ENCODE assay signal across 1 cellular context in the genomic region with DNA sequence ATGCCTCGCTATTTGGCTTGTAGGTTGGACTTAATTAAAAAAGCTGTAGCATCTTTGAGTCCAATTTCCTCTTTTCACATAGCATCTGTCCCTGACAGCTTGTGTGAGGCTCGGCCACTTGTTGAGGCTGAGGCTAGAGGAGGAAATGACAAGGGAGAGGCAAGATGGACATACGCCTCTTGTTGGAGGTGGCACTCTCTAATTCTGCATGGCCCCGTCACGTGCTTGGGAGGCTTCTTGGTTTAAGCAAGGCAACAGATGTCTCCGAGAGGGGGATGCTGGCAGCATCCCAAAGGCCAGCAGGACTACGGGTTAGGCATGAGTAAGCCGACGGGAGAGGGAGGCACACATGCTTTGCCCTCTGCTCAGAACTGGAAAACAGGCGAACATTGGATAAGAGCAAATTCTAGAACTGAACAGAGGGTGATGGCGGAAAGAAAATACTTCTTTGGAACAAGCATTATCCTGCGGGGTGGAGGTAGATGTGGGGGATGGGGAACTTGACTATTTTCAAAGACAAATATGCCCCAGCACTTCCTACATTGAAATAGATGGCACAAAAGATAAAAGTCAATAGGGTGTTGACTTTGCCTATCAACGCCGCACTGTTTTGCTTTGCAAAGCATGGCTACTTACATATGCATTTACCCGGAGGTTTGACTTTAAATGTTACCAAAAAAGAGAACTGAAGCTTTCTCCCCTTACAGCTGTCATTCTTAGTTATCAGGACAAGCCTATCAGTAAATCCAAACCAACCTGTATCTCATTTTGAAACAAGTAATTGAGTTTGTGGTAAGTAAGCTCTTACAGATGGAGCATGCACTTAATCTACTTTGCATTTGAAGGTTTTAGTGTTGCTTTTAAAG.
TF ChIP-seq lines count a peak whose summit lies in the region.

No MANE protein-coding gene starts in this region.

TF ChIP-seq in HepG2, 621 proteins besides CTCF, POLR2A, EP300 and RAD21 (continued from another document):
- TF ChIP-seq, protein P1, sequence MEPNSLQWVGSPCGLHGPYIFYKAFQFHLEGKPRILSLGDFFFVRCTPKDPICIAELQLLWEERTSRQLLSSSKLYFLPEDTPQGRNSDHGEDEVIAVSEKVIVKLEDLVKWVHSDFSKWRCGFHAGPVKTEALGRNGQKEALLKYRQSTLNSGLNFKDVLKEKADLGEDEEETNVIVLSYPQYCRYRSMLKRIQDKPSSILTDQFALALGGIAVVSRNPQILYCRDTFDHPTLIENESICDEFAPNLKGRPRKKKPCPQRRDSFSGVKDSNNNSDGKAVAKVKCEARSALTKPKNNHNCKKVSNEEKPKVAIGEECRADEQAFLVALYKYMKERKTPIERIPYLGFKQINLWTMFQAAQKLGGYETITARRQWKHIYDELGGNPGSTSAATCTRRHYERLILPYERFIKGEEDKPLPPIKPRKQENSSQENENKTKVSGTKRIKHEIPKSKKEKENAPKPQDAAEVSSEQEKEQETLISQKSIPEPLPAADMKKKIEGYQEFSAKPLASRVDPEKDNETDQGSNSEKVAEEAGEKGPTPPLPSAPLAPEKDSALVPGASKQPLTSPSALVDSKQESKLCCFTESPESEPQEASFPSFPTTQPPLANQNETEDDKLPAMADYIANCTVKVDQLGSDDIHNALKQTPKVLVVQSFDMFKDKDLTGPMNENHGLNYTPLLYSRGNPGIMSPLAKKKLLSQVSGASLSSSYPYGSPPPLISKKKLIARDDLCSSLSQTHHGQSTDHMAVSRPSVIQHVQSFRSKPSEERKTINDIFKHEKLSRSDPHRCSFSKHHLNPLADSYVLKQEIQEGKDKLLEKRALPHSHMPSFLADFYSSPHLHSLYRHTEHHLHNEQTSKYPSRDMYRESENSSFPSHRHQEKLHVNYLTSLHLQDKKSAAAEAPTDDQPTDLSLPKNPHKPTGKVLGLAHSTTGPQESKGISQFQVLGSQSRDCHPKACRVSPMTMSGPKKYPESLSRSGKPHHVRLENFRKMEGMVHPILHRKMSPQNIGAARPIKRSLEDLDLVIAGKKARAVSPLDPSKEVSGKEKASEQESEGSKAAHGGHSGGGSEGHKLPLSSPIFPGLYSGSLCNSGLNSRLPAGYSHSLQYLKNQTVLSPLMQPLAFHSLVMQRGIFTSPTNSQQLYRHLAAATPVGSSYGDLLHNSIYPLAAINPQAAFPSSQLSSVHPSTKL (CRISPR knock-in tag; IDR thresholded peaks at IDR 0.05) = peak; percentile 81
- TF ChIP-seq, protein P2, sequence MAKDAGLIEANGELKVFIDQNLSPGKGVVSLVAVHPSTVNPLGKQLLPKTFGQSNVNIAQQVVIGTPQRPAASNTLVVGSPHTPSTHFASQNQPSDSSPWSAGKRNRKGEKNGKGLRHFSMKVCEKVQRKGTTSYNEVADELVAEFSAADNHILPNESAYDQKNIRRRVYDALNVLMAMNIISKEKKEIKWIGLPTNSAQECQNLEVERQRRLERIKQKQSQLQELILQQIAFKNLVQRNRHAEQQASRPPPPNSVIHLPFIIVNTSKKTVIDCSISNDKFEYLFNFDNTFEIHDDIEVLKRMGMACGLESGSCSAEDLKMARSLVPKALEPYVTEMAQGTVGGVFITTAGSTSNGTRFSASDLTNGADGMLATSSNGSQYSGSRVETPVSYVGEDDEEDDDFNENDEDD (CRISPR knock-in tag; IDR thresholded peaks at IDR 0.05; ENCODE audit: borderline replicate concordance) = peak; percentile 9; the same call in 1 of the 2 replicates
- TF ChIP-seq NCOA2 (CRISPR knock-in tag; IDR thresholded peaks at IDR 0.05) = peak; percentile 63
- no peak for TF ChIP-seq FOXP1 (IDR thresholded peaks at IDR 0.05)
- peak; percentile 56; the same call in 1 of the 2 replicates for TF ChIP-seq FOXP1 (CRISPR knock-in tag; IDR thresholded peaks at IDR 0.05)
- peak; percentile 42 for TF ChIP-seq ASH2L (IDR thresholded peaks at IDR 0.05; ENCODE audit: insufficient read length, low read depth, low read length)
- no peak for TF ChIP-seq ZNF230 (CRISPR knock-in tag; IDR thresholded peaks at IDR 0.05)
- 0 out of 2 replicates have a peak, but pooled peaks have one; percentile 32 for TF ChIP-seq ZNF772 (CRISPR knock-in tag; IDR thresholded peaks at IDR 0.05)
- TF ChIP-seq, protein P3, sequence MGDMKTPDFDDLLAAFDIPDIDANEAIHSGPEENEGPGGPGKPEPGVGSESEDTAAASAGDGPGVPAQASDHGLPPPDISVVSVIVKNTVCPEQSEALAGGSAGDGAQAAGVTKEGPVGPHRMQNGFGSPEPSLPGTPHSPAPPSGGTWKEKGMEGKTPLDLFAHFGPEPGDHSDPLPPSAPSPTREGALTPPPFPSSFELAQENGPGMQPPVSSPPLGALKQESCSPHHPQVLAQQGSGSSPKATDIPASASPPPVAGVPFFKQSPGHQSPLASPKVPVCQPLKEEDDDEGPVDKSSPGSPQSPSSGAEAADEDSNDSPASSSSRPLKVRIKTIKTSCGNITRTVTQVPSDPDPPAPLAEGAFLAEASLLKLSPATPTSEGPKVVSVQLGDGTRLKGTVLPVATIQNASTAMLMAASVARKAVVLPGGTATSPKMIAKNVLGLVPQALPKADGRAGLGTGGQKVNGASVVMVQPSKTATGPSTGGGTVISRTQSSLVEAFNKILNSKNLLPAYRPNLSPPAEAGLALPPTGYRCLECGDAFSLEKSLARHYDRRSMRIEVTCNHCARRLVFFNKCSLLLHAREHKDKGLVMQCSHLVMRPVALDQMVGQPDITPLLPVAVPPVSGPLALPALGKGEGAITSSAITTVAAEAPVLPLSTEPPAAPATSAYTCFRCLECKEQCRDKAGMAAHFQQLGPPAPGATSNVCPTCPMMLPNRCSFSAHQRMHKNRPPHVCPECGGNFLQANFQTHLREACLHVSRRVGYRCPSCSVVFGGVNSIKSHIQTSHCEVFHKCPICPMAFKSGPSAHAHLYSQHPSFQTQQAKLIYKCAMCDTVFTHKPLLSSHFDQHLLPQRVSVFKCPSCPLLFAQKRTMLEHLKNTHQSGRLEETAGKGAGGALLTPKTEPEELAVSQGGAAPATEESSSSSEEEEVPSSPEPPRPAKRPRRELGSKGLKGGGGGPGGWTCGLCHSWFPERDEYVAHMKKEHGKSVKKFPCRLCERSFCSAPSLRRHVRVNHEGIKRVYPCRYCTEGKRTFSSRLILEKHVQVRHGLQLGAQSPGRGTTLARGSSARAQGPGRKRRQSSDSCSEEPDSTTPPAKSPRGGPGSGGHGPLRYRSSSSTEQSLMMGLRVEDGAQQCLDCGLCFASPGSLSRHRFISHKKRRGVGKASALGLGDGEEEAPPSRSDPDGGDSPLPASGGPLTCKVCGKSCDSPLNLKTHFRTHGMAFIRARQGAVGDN (CRISPR knock-in tag; IDR thresholded peaks at IDR 0.05) = peak; percentile 70
- TF ChIP-seq TCF7 (IDR thresholded peaks at IDR 0.05; ENCODE audit: low read depth) = peak; percentile 50; the same call in 1 of the 2 replicates
- TF ChIP-seq, protein P4, sequence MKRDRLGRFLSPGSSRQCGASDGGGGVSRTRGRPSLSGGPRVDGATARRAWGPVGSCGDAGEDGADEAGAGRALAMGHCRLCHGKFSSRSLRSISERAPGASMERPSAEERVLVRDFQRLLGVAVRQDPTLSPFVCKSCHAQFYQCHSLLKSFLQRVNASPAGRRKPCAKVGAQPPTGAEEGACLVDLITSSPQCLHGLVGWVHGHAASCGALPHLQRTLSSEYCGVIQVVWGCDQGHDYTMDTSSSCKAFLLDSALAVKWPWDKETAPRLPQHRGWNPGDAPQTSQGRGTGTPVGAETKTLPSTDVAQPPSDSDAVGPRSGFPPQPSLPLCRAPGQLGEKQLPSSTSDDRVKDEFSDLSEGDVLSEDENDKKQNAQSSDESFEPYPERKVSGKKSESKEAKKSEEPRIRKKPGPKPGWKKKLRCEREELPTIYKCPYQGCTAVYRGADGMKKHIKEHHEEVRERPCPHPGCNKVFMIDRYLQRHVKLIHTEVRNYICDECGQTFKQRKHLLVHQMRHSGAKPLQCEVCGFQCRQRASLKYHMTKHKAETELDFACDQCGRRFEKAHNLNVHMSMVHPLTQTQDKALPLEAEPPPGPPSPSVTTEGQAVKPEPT (CRISPR knock-in tag; IDR thresholded peaks at IDR 0.05; ENCODE audit: low read depth) = no peak
- TF ChIP-seq ELF3 (CRISPR knock-in tag; IDR thresholded peaks at IDR 0.05) = peak; percentile 49
- no peak for TF ChIP-seq HHEX (CRISPR knock-in tag; IDR thresholded peaks at IDR 0.05)
- TF ChIP-seq, protein P5, sequence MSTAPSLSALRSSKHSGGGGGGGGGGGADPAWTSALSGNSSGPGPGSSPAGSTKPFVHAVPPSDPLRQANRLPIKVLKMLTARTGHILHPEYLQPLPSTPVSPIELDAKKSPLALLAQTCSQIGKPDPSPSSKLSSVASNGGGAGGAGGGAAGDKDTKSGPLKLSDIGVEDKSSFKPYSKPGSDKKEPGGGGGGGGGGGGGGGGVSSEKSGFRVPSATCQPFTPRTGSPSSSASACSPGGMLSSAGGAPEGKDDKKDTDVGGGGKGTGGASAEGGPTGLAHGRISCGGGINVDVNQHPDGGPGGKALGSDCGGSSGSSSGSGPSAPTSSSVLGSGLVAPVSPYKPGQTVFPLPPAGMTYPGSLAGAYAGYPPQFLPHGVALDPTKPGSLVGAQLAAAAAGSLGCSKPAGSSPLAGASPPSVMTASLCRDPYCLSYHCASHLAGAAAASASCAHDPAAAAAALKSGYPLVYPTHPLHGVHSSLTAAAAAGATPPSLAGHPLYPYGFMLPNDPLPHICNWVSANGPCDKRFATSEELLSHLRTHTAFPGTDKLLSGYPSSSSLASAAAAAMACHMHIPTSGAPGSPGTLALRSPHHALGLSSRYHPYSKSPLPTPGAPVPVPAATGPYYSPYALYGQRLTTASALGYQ (CRISPR knock-in tag; IDR thresholded peaks at IDR 0.05) = no peak
- TF ChIP-seq HNF4A (CRISPR knock-in tag; IDR thresholded peaks at IDR 0.05) = 0 out of 2 replicates have a peak, but pooled peaks have one; percentile 4
- 0 out of 2 replicates have a peak, but pooled peaks have one; percentile 44 for TF ChIP-seq NCOR1 (IDR thresholded peaks at IDR 0.05; ENCODE audit: borderline replicate concordance, low read length)
- TF ChIP-seq SP5 (CRISPR knock-in tag; IDR thresholded peaks at IDR 0.05; ENCODE audit: borderline replicate concordance, low read depth) = no peak
- TF ChIP-seq CREM (IDR thresholded peaks at IDR 0.05) = peak; percentile 33; the same call in 1 of the 2 replicates
- TF ChIP-seq CREM (CRISPR knock-in tag; IDR thresholded peaks at IDR 0.05) = no peak
- peak; percentile 90 for TF ChIP-seq ZBTB38 (CRISPR knock-in tag; IDR thresholded peaks at IDR 0.05)
- no peak for TF ChIP-seq HDAC2 (CRISPR knock-in tag; IDR thresholded peaks at IDR 0.05)
- TF ChIP-seq, protein P6, sequence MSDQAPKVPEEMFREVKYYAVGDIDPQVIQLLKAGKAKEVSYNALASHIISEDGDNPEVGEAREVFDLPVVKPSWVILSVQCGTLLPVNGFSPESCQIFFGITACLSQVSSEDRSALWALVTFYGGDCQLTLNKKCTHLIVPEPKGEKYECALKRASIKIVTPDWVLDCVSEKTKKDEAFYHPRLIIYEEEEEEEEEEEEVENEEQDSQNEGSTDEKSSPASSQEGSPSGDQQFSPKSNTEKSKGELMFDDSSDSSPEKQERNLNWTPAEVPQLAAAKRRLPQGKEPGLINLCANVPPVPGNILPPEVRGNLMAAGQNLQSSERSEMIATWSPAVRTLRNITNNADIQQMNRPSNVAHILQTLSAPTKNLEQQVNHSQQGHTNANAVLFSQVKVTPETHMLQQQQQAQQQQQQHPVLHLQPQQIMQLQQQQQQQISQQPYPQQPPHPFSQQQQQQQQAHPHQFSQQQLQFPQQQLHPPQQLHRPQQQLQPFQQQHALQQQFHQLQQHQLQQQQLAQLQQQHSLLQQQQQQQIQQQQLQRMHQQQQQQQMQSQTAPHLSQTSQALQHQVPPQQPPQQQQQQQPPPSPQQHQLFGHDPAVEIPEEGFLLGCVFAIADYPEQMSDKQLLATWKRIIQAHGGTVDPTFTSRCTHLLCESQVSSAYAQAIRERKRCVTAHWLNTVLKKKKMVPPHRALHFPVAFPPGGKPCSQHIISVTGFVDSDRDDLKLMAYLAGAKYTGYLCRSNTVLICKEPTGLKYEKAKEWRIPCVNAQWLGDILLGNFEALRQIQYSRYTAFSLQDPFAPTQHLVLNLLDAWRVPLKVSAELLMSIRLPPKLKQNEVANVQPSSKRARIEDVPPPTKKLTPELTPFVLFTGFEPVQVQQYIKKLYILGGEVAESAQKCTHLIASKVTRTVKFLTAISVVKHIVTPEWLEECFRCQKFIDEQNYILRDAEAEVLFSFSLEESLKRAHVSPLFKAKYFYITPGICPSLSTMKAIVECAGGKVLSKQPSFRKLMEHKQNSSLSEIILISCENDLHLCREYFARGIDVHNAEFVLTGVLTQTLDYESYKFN (CRISPR knock-in tag; conservative IDR thresholded peaks at IDR 0.05) = peak; percentile 37; the same call in 1 of the 2 replicates
- TF ChIP-seq, protein P7, sequence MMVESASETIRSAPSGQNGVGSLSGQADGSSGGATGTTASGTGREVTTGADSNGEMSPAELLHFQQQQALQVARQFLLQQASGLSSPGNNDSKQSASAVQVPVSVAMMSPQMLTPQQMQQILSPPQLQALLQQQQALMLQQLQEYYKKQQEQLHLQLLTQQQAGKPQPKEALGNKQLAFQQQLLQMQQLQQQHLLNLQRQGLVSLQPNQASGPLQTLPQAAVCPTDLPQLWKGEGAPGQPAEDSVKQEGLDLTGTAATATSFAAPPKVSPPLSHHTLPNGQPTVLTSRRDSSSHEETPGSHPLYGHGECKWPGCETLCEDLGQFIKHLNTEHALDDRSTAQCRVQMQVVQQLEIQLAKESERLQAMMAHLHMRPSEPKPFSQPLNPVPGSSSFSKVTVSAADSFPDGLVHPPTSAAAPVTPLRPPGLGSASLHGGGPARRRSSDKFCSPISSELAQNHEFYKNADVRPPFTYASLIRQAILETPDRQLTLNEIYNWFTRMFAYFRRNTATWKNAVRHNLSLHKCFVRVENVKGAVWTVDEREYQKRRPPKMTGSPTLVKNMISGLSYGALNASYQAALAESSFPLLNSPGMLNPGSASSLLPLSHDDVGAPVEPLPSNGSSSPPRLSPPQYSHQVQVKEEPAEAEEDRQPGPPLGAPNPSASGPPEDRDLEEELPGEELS (CRISPR knock-in tag; IDR thresholded peaks at IDR 0.05) = peak; percentile 64
- no peak for TF ChIP-seq FOXA1 (IDR thresholded peaks at IDR 0.05)
- peak; percentile 71 for TF ChIP-seq FOXA1 (CRISPR knock-in tag; IDR thresholded peaks at IDR 0.05)
- TF ChIP-seq ZMYM4 (CRISPR knock-in tag; IDR thresholded peaks at IDR 0.05) = peak; percentile 31; the same call in 1 of the 2 replicates
- TF ChIP-seq, protein P8, sequence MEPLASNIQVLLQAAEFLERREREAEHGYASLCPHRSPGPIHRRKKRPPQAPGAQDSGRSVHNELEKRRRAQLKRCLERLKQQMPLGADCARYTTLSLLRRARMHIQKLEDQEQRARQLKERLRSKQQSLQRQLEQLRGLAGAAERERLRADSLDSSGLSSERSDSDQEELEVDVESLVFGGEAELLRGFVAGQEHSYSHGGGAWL (CRISPR knock-in tag; IDR thresholded peaks at IDR 0.05) = no peak
- no peak for TF ChIP-seq CBX1 (IDR thresholded peaks at IDR 0.05; ENCODE audit: low read depth)
- TF ChIP-seq ISL2 (CRISPR knock-in tag; IDR thresholded peaks at IDR 0.05) = peak; percentile 60
- peak; percentile 37 for TF ChIP-seq SALL1 (CRISPR knock-in tag; IDR thresholded peaks at IDR 0.05)
- TF ChIP-seq ZNF460 (CRISPR knock-in tag; IDR thresholded peaks at IDR 0.05; ENCODE audit: borderline replicate concordance) = no peak
